ENCODE assay signal across 32 cellular contexts in the genomic region with DNA sequence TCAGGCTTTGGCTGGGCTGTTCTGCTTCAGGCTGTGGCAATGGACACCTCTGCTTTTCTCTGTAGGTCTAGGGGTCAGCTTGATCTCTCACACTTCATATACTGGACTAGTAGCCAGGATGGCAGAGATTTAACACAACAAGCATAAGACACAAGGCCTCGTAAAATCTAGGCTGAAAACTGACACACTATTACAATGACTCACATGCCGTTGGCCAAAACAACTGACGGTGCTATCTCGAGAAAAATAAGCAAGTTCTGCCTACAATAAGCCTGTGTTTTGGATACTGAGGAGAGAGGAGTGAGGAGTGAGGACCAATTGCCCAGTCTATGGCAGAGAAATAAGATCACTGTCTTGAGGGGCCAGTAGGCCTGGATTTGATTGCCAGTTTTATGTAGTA.
DNase-seq lines count a peak whose midpoint lies in the region; ATAC-seq, FAIRE-seq and TF ChIP-seq lines count a peak whose summit lies in the region.
"Had no signal": no experiment of that assay in that cellular context is flagged by ENCODE, and none has a peak within 500 bp of the region (broad histone marks: within the 10 kb centered on the region; RNA-seq: fewer than 3 reads in every experiment).

No MANE protein-coding gene starts in this region.

- H3F3A ChIP-seq in GM23338 (replicated peaks; ENCODE audit: low read depth), result no peaks in the 10 kb centered on the region

- no peak overlapping the region for H2AFZ ChIP-seq in GM23338
- H2AFZ ChIP-seq: GM23248 had no signal

- DNase-seq in ELR (ENCODE audit: low read depth) (peak; percentile 67), MG63 (peak; percentile 58), fibroblast of villous mesenchyme (ENCODE audit: low read depth) (peak; percentile 88), urothelium cell line (ENCODE audit: low spot score) (peak; percentile 18), foreskin melanocyte (no peak), GM23338 (ENCODE audit: low spot score) (no peak)
- DNase-seq in naive thymus-derived CD4-positive, alpha-beta T cell, result no peak
- DNase-seq: activated CD4-positive, alpha-beta T cell treated with anti-CD3 and anti-CD28 coated beads, Interleukin-2, amount 10 ng/mL, durations not matched to agents 24 days and 14 days; activated naive CD4-positive, alpha-beta T cell; activated T-cell treated with anti-CD3 and anti-CD28 coated beads, Interleukin-2, amount 50 U/mL, for 48 hours; dermis blood vessel endothelial cell; DMS53; foreskin keratinocyte; GF-D8; GM23248; heart left ventricle; NCI-H146; NCI-H446 treated with DMSO at 0.1 percent for 48 hours; right cardiac atrium; RPMI8226; SJCRH30; stimulated activated CD4-positive, alpha-beta T cell treated with anti-CD3 and anti-CD28 coated beads, Interleukin-12 subunit alpha, Interleukin-12 subunit beta, amount 100 ng/mL, for 4 hours; stimulated activated CD4-positive, alpha-beta T cell treated with anti-CD3 and anti-CD28 coated beads, Interleukin-4, amount 100 ng/mL, for 24 hours; T1000 had no signal

- H3K4me3 ChIP-seq in MG63 (no peak overlapping the region), fibroblast of villous mesenchyme (ENCODE audit: low read depth, low read length) (no peak overlapping the region), GM23338 (no peak overlapping the region)
- H3K4me3 ChIP-seq in naive thymus-derived CD4-positive, alpha-beta T cell (ENCODE audit: low read length), result no peak overlapping the region
- H3K4me3 ChIP-seq: BLaER1 treated with 17β-estradiol and CSF1 and Interleukin-3, amounts not matched to agents 10 nM and 100 nM; esophagus muscularis mucosa; GM23248; heart left ventricle; SJCRH30; tibial nerve had no signal

- H3K4me1 ChIP-seq in GM23338 (ENCODE audit: insufficient read depth), result peaks cover 3% of the 10 kb centered on the region; the same call in 1 of the 2 replicates
- H3K4me1 ChIP-seq in naive thymus-derived CD4-positive, alpha-beta T cell (ENCODE audit: control insufficient read depth in 2 of 2, insufficient read depth in 2 of 2, low read length in 2 of 2), result no peaks in the 10 kb centered on the region
- H3K4me1 ChIP-seq: BLaER1 treated with 17β-estradiol and CSF1 and Interleukin-3, amounts not matched to agents 10 nM and 100 nM; foreskin keratinocyte had no signal

- H3K27ac ChIP-seq in GM23338 (ENCODE audit: low read depth), result no peak overlapping the region
- no peak overlapping the region for H3K27ac ChIP-seq in naive thymus-derived CD4-positive, alpha-beta T cell (ENCODE audit: low read depth, low read length)
- H3K27ac ChIP-seq: BLaER1 treated with 17β-estradiol and CSF1 and Interleukin-3, amounts not matched to agents 10 nM and 100 nM; esophagus muscularis mucosa; foreskin keratinocyte; GM23248; heart left ventricle; KMS-11; neutrophil; SJCRH30; tibial nerve had no signal

- TF ChIP-seq CTCF in fibroblast of villous mesenchyme (IDR thresholded peaks at IDR 0.05; ENCODE audit: insufficient read depth, low read depth, low read length) (no peak), GM23338 (conservative IDR thresholded peaks at IDR 0.05; ENCODE audit: low read depth in 2 of 2) (no peak)

- no peak for FAIRE-seq in urothelium cell line (lab: Jason Lieb, UNC)
- FAIRE-seq: endometrium had no signal

- CTCF ChIA-PET in naive thymus-derived CD4-positive, alpha-beta T cell (lab: Charles Lee), result no interaction called here

- no peak overlapping the region for H3K27ac Mint-ChIP-seq in GM23338
- no peak overlapping the region for H3K27ac Mint-ChIP-seq in naive thymus-derived CD4-positive, alpha-beta T cell
- H3K27ac Mint-ChIP-seq: activated CD4-positive, alpha-beta T cell treated with anti-CD3 and anti-CD28 coated beads, Interleukin-2, amount 10 ng/mL, durations not matched to agents 24 days and 14 days; WTC11 had no signal

- H3K79me2 ChIP-seq in GM23338 (replicated peaks; ENCODE audit: insufficient read depth), result no peaks in the 10 kb centered on the region

- ATAC-seq in GM21786 (IDR thresholded peaks at IDR 0.05; ENCODE audit: unreplicated experiment) (no peak), GM23338 (no peak)
- no peak for ATAC-seq in naive thymus-derived CD4-positive, alpha-beta T cell
- ATAC-seq: foreskin keratinocyte, heart left ventricle, right cardiac atrium, WTC11 had no signal

- H3K36me3 Mint-ChIP-seq in GM23338 (ENCODE audit: low read depth), result no peaks in the 10 kb centered on the region
- H3K36me3 Mint-ChIP-seq in naive thymus-derived CD4-positive, alpha-beta T cell, result no peaks in the 10 kb centered on the region
- H3K36me3 Mint-ChIP-seq: WTC11 had no signal

- no peaks in the 10 kb centered on the region for H3K27me3 Mint-ChIP-seq in GM23338 (ENCODE audit: insufficient read depth, low read depth, poor library complexity)
- no peaks in the 10 kb centered on the region for H3K27me3 Mint-ChIP-seq in naive thymus-derived CD4-positive, alpha-beta T cell
- H3K27me3 Mint-ChIP-seq: activated CD4-positive, alpha-beta T cell treated with anti-CD3 and anti-CD28 coated beads, Interleukin-2, amount 10 ng/mL, durations not matched to agents 24 days and 14 days had no signal

- H3K36me3 ChIP-seq in MG63 (no peaks in the 10 kb centered on the region), GM23338 (ENCODE audit: insufficient read depth) (no peaks in the 10 kb centered on the region)
- H3K36me3 ChIP-seq in naive thymus-derived CD4-positive, alpha-beta T cell (ENCODE audit: control insufficient read depth in 2 of 3, insufficient read depth in 3 of 3, low read length in 3 of 3), result no peaks in the 10 kb centered on the region
- H3K36me3 ChIP-seq: BLaER1 treated with 17β-estradiol and CSF1 and Interleukin-3, amounts not matched to agents 10 nM and 100 nM; esophagus muscularis mucosa; heart left ventricle; neutrophil; SJCRH30; tibial nerve had no signal

- intact Hi-C loops in naive thymus-derived CD4-positive, alpha-beta T cell (cut with micrococcal nuclease), result no loop called here

- no peaks in the 10 kb centered on the region for H3K4me1 Mint-ChIP-seq in GM23338
- peaks cover 0 to 2% (median 0%) of the 10 kb centered on the region in 7 donors for H3K4me1 Mint-ChIP-seq in naive thymus-derived CD4-positive, alpha-beta T cell
- H3K4me1 Mint-ChIP-seq: activated CD4-positive, alpha-beta T cell treated with anti-CD3 and anti-CD28 coated beads, Interleukin-2, amount 10 ng/mL, durations not matched to agents 24 days and 14 days had no signal

- no peak overlapping the region for H3K4me2 ChIP-seq in GM23338
- H3K4me2 ChIP-seq: BLaER1 treated with 17β-estradiol and CSF1 and Interleukin-3, amounts not matched to agents 10 nM and 100 nM; KMS-11 had no signal

- H3K9me2 ChIP-seq in GM23338 (ENCODE audit: insufficient read depth), result no peaks in the 10 kb centered on the region

- peaks cover 2% of the 10 kb centered on the region; the same call in 1 of the 2 replicates for H3K9me3 ChIP-seq in MG63
- H3K9me3 ChIP-seq in naive thymus-derived CD4-positive, alpha-beta T cell (ENCODE audit: control insufficient read depth in 2 of 3, low read length in 3 of 3), result no peaks in the 10 kb centered on the region
- H3K9me3 ChIP-seq: esophagus muscularis mucosa, heart left ventricle, neutrophil, tibial nerve had no signal

- no peaks in the 10 kb centered on the region for H3K9me3 Mint-ChIP-seq in GM23338
- H3K9me3 Mint-ChIP-seq in naive thymus-derived CD4-positive, alpha-beta T cell, result peaks cover 0 to 4% (median 0%) of the 10 kb centered on the region in 11 donors
- H3K9me3 Mint-ChIP-seq: activated CD4-positive, alpha-beta T cell treated with anti-CD3 and anti-CD28 coated beads, Interleukin-2, amount 10 ng/mL, durations not matched to agents 24 days and 14 days; WTC11 had no signal

- no peaks in the 10 kb centered on the region for H4K20me1 ChIP-seq in GM23338 (replicated peaks; ENCODE audit: insufficient read depth)
- H4K20me1 ChIP-seq: BLaER1 treated with 17β-estradiol and CSF1 and Interleukin-3, amounts not matched to agents 10 nM and 100 nM had no signal

- no peak overlapping the region for H3K4me3 Mint-ChIP-seq in GM23338
- H3K4me3 Mint-ChIP-seq in naive thymus-derived CD4-positive, alpha-beta T cell, result no peak overlapping the region
- H3K4me3 Mint-ChIP-seq: activated CD4-positive, alpha-beta T cell treated with anti-CD3 and anti-CD28 coated beads, Interleukin-2, amount 10 ng/mL, durations not matched to agents 24 days and 14 days; WTC11 had no signal

- H3K27me3 ChIP-seq in MG63 (no peaks in the 10 kb centered on the region), GM23338 (ENCODE audit: insufficient read depth) (no peaks in the 10 kb centered on the region)
- H3K27me3 ChIP-seq in naive thymus-derived CD4-positive, alpha-beta T cell (ENCODE audit: control insufficient read depth in 2 of 2, insufficient read depth in 2 of 2, low read length in 2 of 2), result no peaks in the 10 kb centered on the region
- H3K27me3 ChIP-seq: BLaER1 treated with 17β-estradiol and CSF1 and Interleukin-3, amounts not matched to agents 10 nM and 100 nM; esophagus muscularis mucosa; foreskin keratinocyte; heart left ventricle; neutrophil; SJCRH30; tibial nerve had no signal

- POLR2A ChIA-PET in naive thymus-derived CD4-positive, alpha-beta T cell (lab: Charles Lee), result no interaction called here

Comparison
In these comparisons a context has a peak if more than half of its experiments do, and no peak if none do; other contexts are left out.
1. DNase-seq: peak in ELR (single experiment), MG63 (single experiment), fibroblast of villous mesenchyme (single experiment) and urothelium cell line (single experiment); none in foreskin melanocyte (single experiment), GM23338 (single experiment) and naive thymus-derived CD4-positive, alpha-beta T cell (0 of 9).